Comparison of ENCODE assay signal across 21 cellular contexts in the genomic region with DNA sequence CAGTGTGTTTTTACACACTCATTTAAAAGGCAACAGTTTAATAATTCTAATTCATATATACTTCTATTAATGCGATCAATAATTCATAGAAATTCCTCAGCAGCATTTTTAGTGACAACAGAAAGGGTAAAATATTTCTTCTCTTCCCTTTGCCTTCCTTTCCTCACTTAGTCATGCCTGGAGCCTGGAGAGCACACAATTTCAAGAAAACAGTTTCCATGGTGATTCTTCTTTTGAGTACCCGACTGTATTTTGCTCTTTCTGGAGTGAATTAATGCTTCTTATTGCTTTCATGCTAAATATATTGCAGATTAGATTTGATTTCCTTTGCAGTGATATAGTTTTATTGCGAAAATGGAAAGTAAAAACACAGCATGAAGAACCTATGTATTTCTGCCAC.
DNase-seq lines count a peak whose midpoint lies in the region; ATAC-seq lines count a peak whose summit lies in the region.
"Had no signal": no experiment of that assay in that cellular context is flagged by ENCODE, and none has a peak within 500 bp of the region (broad histone marks: within the 10 kb centered on the region; RNA-seq: fewer than 3 reads in every experiment).

No MANE protein-coding gene starts in this region.

- DNase-seq in AG20443 (ENCODE audit: low spot score) (peak; percentile 16), M059J (ENCODE audit: low read depth) (peak; percentile 12), caudate nucleus (lab: John Stamatoyannopoulos, UW) (peak in 1 of 61 donors; percentile 3), inferior parietal cortex (ENCODE audit: extremely low spot score) (peak; percentile 38), cerebellar cortex (ENCODE audit: low spot score) (no peak), mesenteric fat pad (ENCODE audit: low spot score) (no peak)
- DNase-seq: EL, GF-D8, H9, HFFc6, NCI-H1092, NCI-H1436 treated with DMSO at 0.1 percent for 48 hours, NCI-H2029, NCI-H2171 treated with DMSO at 0.1 percent for 48 hours, NCI-H446 treated with DMSO at 0.1 percent for 48 hours, NCI-H526 treated with DMSO at 0.1 percent for 48 hours, PC-3, Right ventricle myocardium superior had no signal

- peak overlapping the region; percentile 29 for H3K27ac ChIP-seq in caudate nucleus (ENCODE audit: low read depth, low read length)

- ATAC-seq in HG03342 (IDR thresholded peaks at IDR 0.05; ENCODE audit: unreplicated experiment) (no peak), GM18858 (IDR thresholded peaks at IDR 0.05; ENCODE audit: unreplicated experiment) (no peak)
- ATAC-seq: K562, PC-3 had no signal

Comparison
In these comparisons a context has a peak if more than half of its experiments do, and no peak if none do; other contexts are left out.
1. DNase-seq: peak in AG20443 (single experiment), M059J (single experiment) and inferior parietal cortex (single experiment); none in cerebellar cortex (single experiment) and mesenteric fat pad (single experiment).